Comparison of ENCODE assay signal across 8 cellular contexts in genomic region chr9:36488322-36488838, GRCh38.
DNase-seq lines count a peak whose midpoint lies in the region; ATAC-seq, FAIRE-seq and TF ChIP-seq lines count a peak whose summit lies in the region.

No MANE protein-coding gene starts in this region.

- no peak for TF ChIP-seq CTCF in Calu3 (IDR thresholded peaks at IDR 0.05; ENCODE audit: unreplicated experiment)
- no peak for TF ChIP-seq CTCF in endothelial cell of umbilical vein (IDR thresholded peaks at IDR 0.05; ENCODE audit: extremely low read depth in 1 of 2, insufficient read depth in 1 of 2, low read depth in 1 of 2, low read length in 2 of 2)
- no peak for TF ChIP-seq CTCF in osteocyte (IDR thresholded peaks at IDR 0.05)

- H3K36me3 ChIP-seq in SJCRH30 (no peaks in the 10 kb centered on the region), endothelial cell of umbilical vein (ENCODE audit: control insufficient read depth in 2 of 2, extremely low read depth in 1 of 2, insufficient read depth in 2 of 2, low read length in 2 of 2) (no peaks in the 10 kb centered on the region)

- DNase-seq in Calu3 (no peak), SJCRH30 (no peak), endothelial cell of umbilical vein (ENCODE audit: low read depth, low spot score) (no peak), osteocyte (ENCODE audit: extremely low spot score, unreplicated experiment) (no peak), COLO668 (lab: John Stamatoyannopoulos, UW; ENCODE audit: unreplicated experiment) (no peak)

- peaks cover 36% of the 10 kb centered on the region for H3K79me2 ChIP-seq in endothelial cell of umbilical vein (ENCODE audit: control insufficient read depth, insufficient read depth, low read length)

- BruUV-seq in Calu3 (replicated peaks; lab: Mats Ljungman, UMichigan) (no TSS peak), endothelial cell of umbilical vein (replicated peaks; lab: Mats Ljungman, UMichigan) (TSS peak; percentile 75)

- H3K4me3 ChIP-seq in SJCRH30 (peak overlapping the region; percentile 69), endothelial cell of umbilical vein (replicated peaks in 1 of 3; ENCODE audit: insufficient read depth in 1 of 3, low read depth in 1 of 3, low read length in 3 of 3) (peak overlapping the region; percentile 30 to 75 (median 67))

- H3K9me3 Mint-ChIP-seq in Calu3 (ENCODE audit: low read depth, unreplicated experiment) (no peaks in the 10 kb centered on the region), osteocyte (ENCODE audit: unreplicated experiment) (no peaks in the 10 kb centered on the region)

- POLR2A ChIA-PET in endothelial cell of umbilical vein (lab: Charles Lee) = interaction anchor here (0.6 to 1.2 kb wide), 2 partner anchors 29 to 31 kb away, joined by 3 read pairs; no protein-coding TSS in a partner anchor

- no peak for TF ChIP-seq POLR2A in endothelial cell of umbilical vein (IDR thresholded peaks at IDR 0.05; ENCODE audit: low read depth, low read length)

- H3K4me1 Mint-ChIP-seq in Calu3 (ENCODE audit: low read depth, unreplicated experiment) = peaks cover 13% of the 10 kb centered on the region
- H3K4me1 Mint-ChIP-seq in osteocyte (ENCODE audit: unreplicated experiment) = peaks cover 40% of the 10 kb centered on the region

- FAIRE-seq in endothelial cell of umbilical vein (lab: Jason Lieb, UNC) = no peak

- no peak for ATAC-seq in GM18517 (IDR thresholded peaks at IDR 0.05; ENCODE audit: unreplicated experiment)
- no peak for ATAC-seq in GM21717 (IDR thresholded peaks at IDR 0.05; ENCODE audit: unreplicated experiment)
- ATAC-seq in GM18867 (IDR thresholded peaks at IDR 0.05; ENCODE audit: unreplicated experiment) = no peak

- peak overlapping the region; percentile 99 for H2AFZ ChIP-seq in endothelial cell of umbilical vein (ENCODE audit: low read depth, low read length)

- peaks cover 12% of the 10 kb centered on the region for H3K36me3 Mint-ChIP-seq in Calu3 (ENCODE audit: insufficient read depth, unreplicated experiment)
- no peaks in the 10 kb centered on the region for H3K36me3 Mint-ChIP-seq in osteocyte (ENCODE audit: unreplicated experiment)

- H3K4me3 Mint-ChIP-seq in Calu3 (ENCODE audit: low read depth, unreplicated experiment) = peak overlapping the region; percentile 54
- peak overlapping the region; percentile 81 for H3K4me3 Mint-ChIP-seq in osteocyte (ENCODE audit: unreplicated experiment)

- H3K27ac ChIP-seq in SJCRH30 (peak overlapping the region; percentile 72), endothelial cell of umbilical vein (ENCODE audit: insufficient read depth, low read depth, low read length) (peak overlapping the region; percentile 81)

- dilution Hi-C loops in endothelial cell of umbilical vein (cut with MboI; ENCODE audit: extremely low pct_ligation_motif_present, low sequenced_read_pairs) = no loop called here

- H3K27me3 ChIP-seq in SJCRH30 (no peaks in the 10 kb centered on the region), endothelial cell of umbilical vein (ENCODE audit: control insufficient read depth in 2 of 2, insufficient read depth in 2 of 2, low read length in 2 of 2) (no peaks in the 10 kb centered on the region)

- no peaks in the 10 kb centered on the region for H3K9me1 ChIP-seq in endothelial cell of umbilical vein (replicated peaks; ENCODE audit: control insufficient read depth, extremely low read depth, insufficient read depth, low read length)

- intact Hi-C loops in Calu3 (cut with micrococcal nuclease; ENCODE audit: unreplicated experiment) (no loop called here), endothelial cell of umbilical vein (cut with micrococcal nuclease) (loop anchor here (1.0 kb wide), 1 partner anchor 88 kb away; the partner anchor contains the start of gene RNF38)

- H3K4me2 ChIP-seq in endothelial cell of umbilical vein (ENCODE audit: insufficient read depth, low read length) = peak overlapping the region; percentile 93

- H3K9me3 ChIP-seq in SJCRH30 (replicated peaks) = no peaks in the 10 kb centered on the region
- no peaks in the 10 kb centered on the region for H3K9me3 ChIP-seq in endothelial cell of umbilical vein (replicated peaks; ENCODE audit: control insufficient read depth, insufficient read depth, low read length)

- H3K27me3 Mint-ChIP-seq in Calu3 (ENCODE audit: unreplicated experiment) (no peaks in the 10 kb centered on the region), osteocyte (ENCODE audit: unreplicated experiment) (no peaks in the 10 kb centered on the region)

- H3K4me1 ChIP-seq in SJCRH30 (peaks cover 10% of the 10 kb centered on the region; the same call in 1 of the 2 replicates), endothelial cell of umbilical vein (ENCODE audit: control insufficient read depth, extremely low read depth, insufficient read depth, low read length) (peaks cover 23% of the 10 kb centered on the region)

- H4K20me1 ChIP-seq in endothelial cell of umbilical vein (replicated peaks; ENCODE audit: control insufficient read depth, extremely low read depth, insufficient read depth, low read length) = peaks cover 2% of the 10 kb centered on the region

- H3K9ac ChIP-seq in endothelial cell of umbilical vein (replicated peaks; ENCODE audit: extremely low read depth, insufficient read depth, low read length) = peak overlapping the region; percentile 79

- no peak overlapping the region for H3K27ac Mint-ChIP-seq in Calu3 (ENCODE audit: unreplicated experiment)
- peak overlapping the region; percentile 97 for H3K27ac Mint-ChIP-seq in osteocyte (ENCODE audit: unreplicated experiment)

- CTCF ChIA-PET in Calu3 (lab: Charles Lee) = no interaction called here
- CTCF ChIA-PET in endothelial cell of umbilical vein (lab: Charles Lee) = interaction anchor here (0.9 to 5.4 kb wide), 3 partner anchors 17 to 81 kb away, joined by 4 to 29 read pairs (median 7); no protein-coding TSS in a partner anchor

TF ChIP-seq in endothelial cell of umbilical vein, 7 proteins besides CTCF, POLR2A, EP300 and RAD21:
- TF ChIP-seq EZH2 (IDR thresholded peaks at IDR 0.05; ENCODE audit: borderline replicate concordance, low read depth, low read length, severe bottlenecking) = no peak
- TF ChIP-seq JUN (IDR thresholded peaks at IDR 0.05; ENCODE audit: borderline replicate concordance, insufficient read depth, insufficient read length, low read depth) = no peak
- no peak for TF ChIP-seq POLR2AphosphoS5 (IDR thresholded peaks at IDR 0.05; ENCODE audit: insufficient read depth, low read depth, low read length)
- no peak for TF ChIP-seq MYC (IDR thresholded peaks at IDR 0.05; ENCODE audit: low read depth, low read length)
- TF ChIP-seq MAX (IDR thresholded peaks at IDR 0.05; ENCODE audit: insufficient read depth, insufficient read length) = no peak
- TF ChIP-seq GATA2 (IDR thresholded peaks at IDR 0.05; ENCODE audit: insufficient read depth, insufficient read length, low read depth, low read length) = no peak
- TF ChIP-seq FOS (IDR thresholded peaks at IDR 0.05; ENCODE audit: borderline replicate concordance, insufficient read depth, low read length) = no peak
TF ChIP-seq in endothelial cell of umbilical vein: peak in this region for 0.
